In genomic region chr6:156057869-156058268, GRCh38 we compare ENCODE assay signal across 19 cellular contexts.
"Had no signal": no experiment of that assay in that cellular context is flagged by ENCODE, and none has a peak within 500 bp of the region (broad histone marks: within the 10 kb centered on the region; RNA-seq: fewer than 3 reads in every experiment).

No MANE protein-coding gene starts in this region.

- H3K4me1 Mint-ChIP-seq: memory B cell; stimulated activated effector memory CD8-positive, alpha-beta T cell treated with anti-CD3 and anti-CD28 coated beads, Interleukin-12 subunit alpha, Interleukin-12 subunit beta, amount 100 ng/mL, for 72 hours had no signal

- DNase-seq: activated CD4-positive, alpha-beta memory T cell treated with anti-CD3 and anti-CD28 coated beads for 36 hours; activated gamma-delta T cell treated with Interleukin-2 at 50 U/mL for 16 hours; activated T-cell treated with anti-CD3 and anti-CD28 coated beads for 4 hours; adrenal gland; dorsolateral prefrontal cortex; heart right ventricle; naive thymus-derived CD4-positive, alpha-beta T cell; psoas muscle; right lobe of liver; stimulated activated CD4-positive, alpha-beta T cell treated with anti-CD3 and anti-CD28 coated beads, Interleukin-4, amount 100 ng/mL, for 1 hour; T-helper 2 cell had no signal

- H3K36me3 ChIP-seq: adrenal gland, gastroesophageal sphincter, heart right ventricle, right lobe of liver, thoracic aorta had no signal

- H3K27ac ChIP-seq: adrenal gland, dorsolateral prefrontal cortex, epithelial cell of prostate, gastroesophageal sphincter, heart right ventricle, psoas muscle, right lobe of liver had no signal

- H3K36me3 Mint-ChIP-seq: activated CD4-positive, alpha-beta memory T cell treated with anti-CD3 and anti-CD28 coated beads for 36 hours; stimulated activated effector memory CD8-positive, alpha-beta T cell treated with anti-CD3 and anti-CD28 coated beads, Interleukin-12 subunit alpha, Interleukin-12 subunit beta, amount 100 ng/mL, for 72 hours had no signal

- H3K4me3 ChIP-seq: adrenal gland, dorsolateral prefrontal cortex, gastroesophageal sphincter, heart right ventricle, psoas muscle, right lobe of liver, smooth muscle cell, thoracic aorta had no signal

- H3K27ac Mint-ChIP-seq: activated CD4-positive, alpha-beta memory T cell treated with anti-CD3 and anti-CD28 coated beads for 36 hours; activated naive CD4-positive, alpha-beta T cell treated with anti-CD3 and anti-CD28 coated beads, Interleukin-2, amount 50 U/mL, for 72 hours; activated T-helper 1 cell treated with anti-CD3 and anti-CD28 coated beads, Interleukin-12 subunit alpha, Interleukin-12 subunit beta, Interleukin-2, Interleukin-4 antibody, amounts not matched to agents 30 ng/mL and 10 ng/mL and 1 ng/mL, durations not matched to agents 14 hours and 24 hours and 36 hours; memory B cell; stimulated activated effector memory CD8-positive, alpha-beta T cell treated with anti-CD3 and anti-CD28 coated beads, Interleukin-12 subunit alpha, Interleukin-12 subunit beta, amount 100 ng/mL, for 72 hours had no signal

- H3K9me3 ChIP-seq: adrenal gland, psoas muscle, right lobe of liver, thoracic aorta had no signal

- H3K27me3 Mint-ChIP-seq: activated CD4-positive, alpha-beta memory T cell treated with anti-CD3 and anti-CD28 coated beads for 36 hours; naive thymus-derived CD4-positive, alpha-beta T cell had no signal

- H3K4me1 ChIP-seq: gastroesophageal sphincter, right lobe of liver had no signal

- H3K4me3 Mint-ChIP-seq: activated CD4-positive, alpha-beta memory T cell treated with anti-CD3 and anti-CD28 coated beads for 36 hours; activated T-helper 1 cell treated with anti-CD3 and anti-CD28 coated beads, Interleukin-12 subunit alpha, Interleukin-12 subunit beta, Interleukin-2, Interleukin-4 antibody, amounts not matched to agents 30 ng/mL and 10 ng/mL and 1 ng/mL, durations not matched to agents 14 hours and 24 hours and 36 hours; memory B cell; naive thymus-derived CD4-positive, alpha-beta T cell; stimulated activated effector memory CD8-positive, alpha-beta T cell treated with anti-CD3 and anti-CD28 coated beads, Interleukin-12 subunit alpha, Interleukin-12 subunit beta, amount 100 ng/mL, for 72 hours had no signal

- H3K27me3 ChIP-seq: adrenal gland, gastroesophageal sphincter, heart right ventricle, right lobe of liver had no signal

- ATAC-seq: activated naive CD4-positive, alpha-beta T cell treated with anti-CD3 and anti-CD28 coated beads, Interleukin-2, amount 50 U/mL, for 72 hours; gastroesophageal sphincter; naive thymus-derived CD4-positive, alpha-beta T cell; right lobe of liver; stimulated activated effector memory CD8-positive, alpha-beta T cell treated with anti-CD3 and anti-CD28 coated beads, Interleukin-12 subunit alpha, Interleukin-12 subunit beta, amount 100 ng/mL, for 72 hours had no signal
